ENCODE assay signal across 14 cellular contexts in genomic region chr5:148697177-148697820, GRCh38. TPM values are rescaled to one million over a fixed set of nuclear protein-coding genes. Genes with fewer than 3 reads are reported as not detected.
DNase-seq lines count a peak whose midpoint lies in the region; ATAC-seq and TF ChIP-seq lines count a peak whose summit lies in the region.
"Had no signal": no experiment of that assay in that cellular context is flagged by ENCODE, and none has a peak within 500 bp of the region (broad histone marks: within the 10 kb centered on the region; RNA-seq: fewer than 3 reads in every experiment).

No MANE protein-coding gene starts in this region.

- H2AFZ ChIP-seq in ACC112 (ENCODE audit: low read length, unreplicated experiment) (peak overlapping the region; percentile 8), IMR-90 (replicated peaks; ENCODE audit: low read length, poor library complexity) (no peak overlapping the region)

- H3K79me2 ChIP-seq in ACC112 (ENCODE audit: control insufficient read depth, insufficient read depth, low read length, unreplicated experiment) = no peaks in the 10 kb centered on the region

- no peak overlapping the region for H3K9ac ChIP-seq in IMR-90 (ENCODE audit: low read depth, low read length)
- H3K9ac ChIP-seq: BLaER1 had no signal

- no peak overlapping the region for H3K56ac ChIP-seq in IMR-90 (ENCODE audit: extremely low read depth, insufficient read depth, low read length)

- no peak for TF ChIP-seq RAD21 in IMR-90 (IDR thresholded peaks at IDR 0.05; ENCODE audit: low read length)

- in situ Hi-C loops in IMR-90 (cut with MboI; ENCODE audit: low sequenced_read_pairs) = no loop called here

- H3K4me3 ChIP-seq in ACC112 (ENCODE audit: low read depth, low read length) (peak overlapping the region; percentile 33), IMR-90 (ENCODE audit: insufficient read depth, low read depth, low read length) (no peak overlapping the region), choroid plexus epithelial cell (ENCODE audit: low read depth, low read length) (no peak overlapping the region), mesodermal cell (ENCODE audit: extremely low read depth, insufficient read depth, low read length, poor library complexity, severe bottlenecking) (no peak overlapping the region)
- H3K4me3 ChIP-seq: BLaER1 had no signal

- H4K91ac ChIP-seq in IMR-90 (ENCODE audit: insufficient read depth, low read depth, low read length) = no peak overlapping the region

- no peak overlapping the region for H2BK120ac ChIP-seq in IMR-90 (ENCODE audit: low read depth, low read length)

- POLR2A ChIA-PET in IMR-90 (lab: Charles Lee; ENCODE audit: unreplicated experiment) = no interaction called here

- no peaks in the 10 kb centered on the region for H3K9me1 ChIP-seq in IMR-90 (ENCODE audit: insufficient read depth, low read length)

- H3K36me3 ChIP-seq in ACC112 (ENCODE audit: insufficient read depth, low read length) = no peaks in the 10 kb centered on the region
- H3K36me3 ChIP-seq in IMR-90 (ENCODE audit: control insufficient read depth, insufficient read depth, low read length) = no peaks in the 10 kb centered on the region
- no peaks in the 10 kb centered on the region for H3K36me3 ChIP-seq in mesodermal cell (ENCODE audit: control insufficient read depth, insufficient read depth, low read length)
- H3K36me3 ChIP-seq: BLaER1 had no signal

- H2BK5ac ChIP-seq in IMR-90 (ENCODE audit: low read depth, low read length, poor library complexity, severe bottlenecking) = no peak overlapping the region

- no peak overlapping the region for H2BK20ac ChIP-seq in IMR-90 (ENCODE audit: low read depth, low read length)

- no peak overlapping the region for H3K14ac ChIP-seq in IMR-90 (replicated peaks; ENCODE audit: low read depth, low read length)

- BruUV-seq in IMR-90 (replicated peaks; lab: Mats Ljungman, UMichigan) = no TSS peak

- H3K9me3 ChIP-seq in IMR-90 (ENCODE audit: control insufficient read depth, insufficient read depth, low read length) (no peaks in the 10 kb centered on the region), mesodermal cell (ENCODE audit: control insufficient read depth, low read length) (no peaks in the 10 kb centered on the region)
- H3K9me3 ChIP-seq: BLaER1 had no signal

- no peak overlapping the region for H2AK9ac ChIP-seq in IMR-90 (replicated peaks; ENCODE audit: low read depth, low read length, poor library complexity)

- ATAC-seq in IMR-90 (ENCODE audit: low read depth) = peak; percentile 57; the same call in 1 of the 2 replicates
- ATAC-seq: HCT116; naive thymus-derived CD8-positive, alpha-beta T cell had no signal

- H3K4ac ChIP-seq in IMR-90 (ENCODE audit: low read depth, low read length) = no peak overlapping the region

- H4K8ac ChIP-seq in IMR-90 (ENCODE audit: low read depth in 2 of 2, low read length in 2 of 2) = no peak overlapping the region

- no peak for TF ChIP-seq POLR2A in IMR-90 (IDR thresholded peaks at IDR 0.05; ENCODE audit: low read depth, low read length)

- no peak overlapping the region for H3K4me2 ChIP-seq in IMR-90 (ENCODE audit: low read depth, low read length)
- H3K4me2 ChIP-seq: BLaER1 had no signal

- H3K27me3 ChIP-seq in ACC112 (ENCODE audit: insufficient read depth, low read length) (no peaks in the 10 kb centered on the region), IMR-90 (ENCODE audit: control insufficient read depth, insufficient read depth, low read length) (no peaks in the 10 kb centered on the region)
- H3K27me3 ChIP-seq: BLaER1 had no signal

- no peaks in the 10 kb centered on the region for H4K20me1 ChIP-seq in IMR-90 (ENCODE audit: insufficient read depth, low read length)
- H4K20me1 ChIP-seq: BLaER1 had no signal

- intact Hi-C loops in IMR-90 (cut with micrococcal nuclease) = no loop called here

- peak; percentile 56 for DNase-seq in IMR-90
- peak; percentile 6 for DNase-seq in choroid plexus epithelial cell (ENCODE audit: low read depth)
- no peak for DNase-seq in hypothalamus (lab: John Stamatoyannopoulos, UW)
- DNase-seq in NOMO-1 treated with DMSO at 0.1 percent for 48 hours (lab: John Stamatoyannopoulos, UW; ENCODE audit: unreplicated experiment) = no peak
- DNase-seq in RPMI8226 = no peak
- no peak for DNase-seq in substantia nigra (lab: John Stamatoyannopoulos, UW)
- DNase-seq: Karpas-422; naive thymus-derived CD8-positive, alpha-beta T cell; NCI-H2227 treated with DMSO at 0.1 percent for 48 hours had no signal

- H3K27ac ChIP-seq in ACC112 (ENCODE audit: low read depth, low read length) = peak overlapping the region; percentile 16; the same call in 1 of the 2 replicates
- H3K27ac ChIP-seq in IMR-90 (ENCODE audit: insufficient read depth, low read length) = no peak overlapping the region
- H3K27ac ChIP-seq in mesodermal cell (ENCODE audit: low read depth, low read length, severe bottlenecking) = peak overlapping the region; percentile 41
- H3K27ac ChIP-seq in substantia nigra (ENCODE audit: low read depth, low read length, poor library complexity, severe bottlenecking) = no peak overlapping the region
- H3K27ac ChIP-seq: BLaER1 had no signal

- H3K18ac ChIP-seq in IMR-90 (ENCODE audit: low read depth, low read length) = no peak overlapping the region

- CTCF ChIA-PET in IMR-90 (lab: Yijun Ruan, JAX) = interaction anchor here (1.2 to 1.4 kb wide), 2 partner anchors 10 to 34 kb away, joined by 5 to 6 read pairs; no protein-coding TSS in a partner anchor

- TF ChIP-seq CTCF in IMR-90 (conservative IDR thresholded peaks at IDR 0.05; ENCODE audit: low read depth, low read length) (no peak), choroid plexus epithelial cell (conservative IDR thresholded peaks at IDR 0.05; ENCODE audit: low read depth, low read length) (no peak)

- dilution Hi-C loops in IMR-90 (cut with HindIII; ENCODE audit: low sequenced_read_pairs, unreplicated experiment) = no loop called here

- WGBS in IMR-90 (ENCODE audit: extremely low coverage in 2 of 2, insufficient read length in 1 of 2), 2 experiments = 39% methylated on average over 2 of the region's 6 CpGs; no CpG with 5 or more reads in 1 of the 2 experiments
- 84 to 89% methylated on average over 2 to 4 of the region's 6 CpGs for WGBS in mesodermal cell (ENCODE audit: insufficient coverage in 2 of 2), 2 experiments

- no peak overlapping the region for H3K23ac ChIP-seq in IMR-90 (ENCODE audit: low read depth, low read length)

- H3K4me1 ChIP-seq in ACC112 (ENCODE audit: control insufficient read depth, insufficient read depth, low read length, unreplicated experiment) (no peaks in the 10 kb centered on the region), IMR-90 (ENCODE audit: control insufficient read depth, insufficient read depth, low read length) (no peaks in the 10 kb centered on the region), mesodermal cell (ENCODE audit: control insufficient read depth, insufficient read depth, low read length, poor library complexity, severe bottlenecking) (peaks cover 2% of the 10 kb centered on the region)
- H3K4me1 ChIP-seq: BLaER1 had no signal

- no peak overlapping the region for H2AK5ac ChIP-seq in IMR-90 (ENCODE audit: low read depth, low read length)

- H2BK15ac ChIP-seq in IMR-90 (ENCODE audit: low read depth, low read length) = no peak overlapping the region

- H3K79me1 ChIP-seq in IMR-90 (ENCODE audit: low read depth in 1 of 2, low read length in 2 of 2) = no peaks in the 10 kb centered on the region

- no peak overlapping the region for H4K5ac ChIP-seq in IMR-90 (ENCODE audit: low read depth, low read length)

TF ChIP-seq in IMR-90, 13 proteins besides CTCF, POLR2A, EP300 and RAD21:
- TF ChIP-seq CHD1 (IDR thresholded peaks at IDR 0.05; ENCODE audit: low read depth, low read length) (no peak), MAZ (IDR thresholded peaks at IDR 0.05; ENCODE audit: borderline replicate concordance, low read depth, low read length) (no peak), MXI1 (IDR thresholded peaks at IDR 0.05; ENCODE audit: borderline replicate concordance, low read depth, low read length) (no peak), RCOR1 (IDR thresholded peaks at IDR 0.05; ENCODE audit: insufficient replicate concordance, low read length) (no peak), FOS (IDR thresholded peaks at IDR 0.05; ENCODE audit: low read depth, low read length) (no peak), MAFK (IDR thresholded peaks at IDR 0.05; ENCODE audit: low read depth, low read length) (no peak), CEBPB (IDR thresholded peaks at IDR 0.05; ENCODE audit: low read depth, low read length) (no peak), ELK1 (IDR thresholded peaks at IDR 0.05; ENCODE audit: borderline replicate concordance, low read depth, low read length) (no peak), RFX5 (IDR thresholded peaks at IDR 0.05; ENCODE audit: low read depth, low read length) (no peak), BHLHE40 (IDR thresholded peaks at IDR 0.05; ENCODE audit: low read depth, low read length) (no peak), USF2 (IDR thresholded peaks at IDR 0.05; ENCODE audit: low read depth, low read length) (no peak), NFE2L2 (IDR thresholded peaks at IDR 0.05; ENCODE audit: low read depth, low read length) (no peak)

RNA-seq across cellular contexts. Expression of gene HTR4, which starts 43.0 kb away (rescaled TPM):
- total RNA-seq in IMR-90 (2012; rRNA removed) = not detected in 2 replicates
- polyA plus RNA-seq in IMR-90 (2012; rRNA removed) = not detected in 2 replicates
- polyA plus RNA-seq in IMR-90 (2012; cell fraction: cytosol; rRNA removed) = not detected in 2 replicates
- polyA plus RNA-seq in IMR-90 (2012; cell fraction: nucleus; rRNA removed; ENCODE audit: low replicate concordance) = not detected in 2 replicates
- polyA plus RNA-seq in mesodermal cell (2013, experiment 1 of 2) = 0.52 TPM
- 0.30 TPM for polyA plus RNA-seq in mesodermal cell (2013, experiment 2 of 2)
- total RNA-seq: naive thymus-derived CD8-positive, alpha-beta T cell; SK-MEL-5 had no signal
- polyA plus RNA-seq: naive thymus-derived CD8-positive, alpha-beta T cell had no signal

Comparison
In these comparisons a context has a peak if more than half of its experiments do, and no peak if none do; other contexts are left out.
1. H3K27ac ChIP-seq: peak in ACC112 (single experiment) and mesodermal cell (single experiment); none in IMR-90 (single experiment) and substantia nigra (single experiment).
2. DNase-seq: peak in IMR-90 (single experiment) and choroid plexus epithelial cell (single experiment); none in hypothalamus (0 of 51), NOMO-1 treated with DMSO at 0.1 percent for 48 hours (single experiment), RPMI8226 (single experiment) and substantia nigra (0 of 49).